ENCODE assay signal across 2 cellular contexts in the genomic region with DNA sequence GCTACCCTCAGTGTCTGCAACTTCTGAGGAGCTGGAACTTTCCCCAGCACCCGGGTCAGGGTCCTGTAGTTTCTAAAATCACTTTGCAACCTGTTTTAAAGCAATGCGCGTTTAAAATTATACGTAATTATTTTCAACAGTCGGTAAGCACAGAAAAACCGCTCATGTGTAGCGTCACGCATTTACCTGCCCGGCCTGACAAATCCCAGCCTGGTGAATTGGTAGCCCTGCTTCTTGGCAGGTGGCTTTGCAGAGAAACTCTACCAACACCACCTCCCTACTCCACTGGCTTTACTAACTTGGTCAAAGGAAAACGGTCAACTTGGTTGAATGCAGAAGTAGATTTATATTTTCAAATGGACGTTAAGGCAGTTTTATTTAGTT.
TF ChIP-seq lines count a peak whose summit lies in the region.

No MANE protein-coding gene starts in this region.

TF ChIP-seq in IMR-90, 13 proteins besides CTCF, POLR2A, EP300 and RAD21:
- TF ChIP-seq, protein P1, sequence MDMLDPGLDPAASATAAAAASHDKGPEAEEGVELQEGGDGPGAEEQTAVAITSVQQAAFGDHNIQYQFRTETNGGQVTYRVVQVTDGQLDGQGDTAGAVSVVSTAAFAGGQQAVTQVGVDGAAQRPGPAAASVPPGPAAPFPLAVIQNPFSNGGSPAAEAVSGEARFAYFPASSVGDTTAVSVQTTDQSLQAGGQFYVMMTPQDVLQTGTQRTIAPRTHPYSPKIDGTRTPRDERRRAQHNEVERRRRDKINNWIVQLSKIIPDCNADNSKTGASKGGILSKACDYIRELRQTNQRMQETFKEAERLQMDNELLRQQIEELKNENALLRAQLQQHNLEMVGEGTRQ (IDR thresholded peaks at IDR 0.05; ENCODE audit: low read depth, low read length): no peak
- no peak for TF ChIP-seq CHD1 (IDR thresholded peaks at IDR 0.05; ENCODE audit: low read depth, low read length)
- TF ChIP-seq SMC3 (IDR thresholded peaks at IDR 0.05; ENCODE audit: low read depth, low read length): no peak
- TF ChIP-seq, protein P2, sequence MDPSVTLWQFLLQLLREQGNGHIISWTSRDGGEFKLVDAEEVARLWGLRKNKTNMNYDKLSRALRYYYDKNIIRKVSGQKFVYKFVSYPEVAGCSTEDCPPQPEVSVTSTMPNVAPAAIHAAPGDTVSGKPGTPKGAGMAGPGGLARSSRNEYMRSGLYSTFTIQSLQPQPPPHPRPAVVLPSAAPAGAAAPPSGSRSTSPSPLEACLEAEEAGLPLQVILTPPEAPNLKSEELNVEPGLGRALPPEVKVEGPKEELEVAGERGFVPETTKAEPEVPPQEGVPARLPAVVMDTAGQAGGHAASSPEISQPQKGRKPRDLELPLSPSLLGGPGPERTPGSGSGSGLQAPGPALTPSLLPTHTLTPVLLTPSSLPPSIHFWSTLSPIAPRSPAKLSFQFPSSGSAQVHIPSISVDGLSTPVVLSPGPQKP (IDR thresholded peaks at IDR 0.05; ENCODE audit: borderline replicate concordance, low read depth, low read length): no peak

TF ChIP-seq in SK-N-SH treated with all-trans-retinoic acid at 6 μM for 48 hours, 23 proteins besides CTCF, POLR2A, EP300 and RAD21 (continued from another document):
- TF ChIP-seq, protein P3, sequence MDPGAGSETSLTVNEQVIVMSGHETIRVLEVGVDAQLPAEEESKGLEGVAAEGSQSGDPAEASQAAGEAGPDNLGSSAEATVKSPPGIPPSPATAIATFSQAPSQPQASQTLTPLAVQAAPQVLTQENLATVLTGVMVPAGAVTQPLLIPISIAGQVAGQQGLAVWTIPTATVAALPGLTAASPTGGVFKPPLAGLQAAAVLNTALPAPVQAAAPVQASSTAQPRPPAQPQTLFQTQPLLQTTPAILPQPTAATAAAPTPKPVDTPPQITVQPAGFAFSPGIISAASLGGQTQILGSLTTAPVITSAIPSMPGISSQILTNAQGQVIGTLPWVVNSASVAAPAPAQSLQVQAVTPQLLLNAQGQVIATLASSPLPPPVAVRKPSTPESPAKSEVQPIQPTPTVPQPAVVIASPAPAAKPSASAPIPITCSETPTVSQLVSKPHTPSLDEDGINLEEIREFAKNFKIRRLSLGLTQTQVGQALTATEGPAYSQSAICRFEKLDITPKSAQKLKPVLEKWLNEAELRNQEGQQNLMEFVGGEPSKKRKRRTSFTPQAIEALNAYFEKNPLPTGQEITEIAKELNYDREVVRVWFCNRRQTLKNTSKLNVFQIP (CRISPR knock-in tag; IDR thresholded peaks at IDR 0.05; ENCODE audit: borderline replicate concordance, low read depth): no peak
- TF ChIP-seq ARNTL (CRISPR knock-in tag; IDR thresholded peaks at IDR 0.05; ENCODE audit: borderline replicate concordance, low read depth): no peak
- TF ChIP-seq, protein P4, sequence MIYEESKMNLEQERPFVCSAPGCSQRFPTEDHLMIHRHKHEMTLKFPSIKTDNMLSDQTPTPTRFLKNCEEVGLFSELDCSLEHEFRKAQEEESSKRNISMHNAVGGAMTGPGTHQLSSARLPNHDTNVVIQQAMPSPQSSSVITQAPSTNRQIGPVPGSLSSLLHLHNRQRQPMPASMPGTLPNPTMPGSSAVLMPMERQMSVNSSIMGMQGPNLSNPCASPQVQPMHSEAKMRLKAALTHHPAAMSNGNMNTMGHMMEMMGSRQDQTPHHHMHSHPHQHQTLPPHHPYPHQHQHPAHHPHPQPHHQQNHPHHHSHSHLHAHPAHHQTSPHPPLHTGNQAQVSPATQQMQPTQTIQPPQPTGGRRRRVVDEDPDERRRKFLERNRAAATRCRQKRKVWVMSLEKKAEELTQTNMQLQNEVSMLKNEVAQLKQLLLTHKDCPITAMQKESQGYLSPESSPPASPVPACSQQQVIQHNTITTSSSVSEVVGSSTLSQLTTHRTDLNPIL (CRISPR knock-in tag; IDR thresholded peaks at IDR 0.05; ENCODE audit: low read depth): no peak
- no peak for TF ChIP-seq ZNF70 (CRISPR knock-in tag; IDR thresholded peaks at IDR 0.05)
- TF ChIP-seq, protein P5, sequence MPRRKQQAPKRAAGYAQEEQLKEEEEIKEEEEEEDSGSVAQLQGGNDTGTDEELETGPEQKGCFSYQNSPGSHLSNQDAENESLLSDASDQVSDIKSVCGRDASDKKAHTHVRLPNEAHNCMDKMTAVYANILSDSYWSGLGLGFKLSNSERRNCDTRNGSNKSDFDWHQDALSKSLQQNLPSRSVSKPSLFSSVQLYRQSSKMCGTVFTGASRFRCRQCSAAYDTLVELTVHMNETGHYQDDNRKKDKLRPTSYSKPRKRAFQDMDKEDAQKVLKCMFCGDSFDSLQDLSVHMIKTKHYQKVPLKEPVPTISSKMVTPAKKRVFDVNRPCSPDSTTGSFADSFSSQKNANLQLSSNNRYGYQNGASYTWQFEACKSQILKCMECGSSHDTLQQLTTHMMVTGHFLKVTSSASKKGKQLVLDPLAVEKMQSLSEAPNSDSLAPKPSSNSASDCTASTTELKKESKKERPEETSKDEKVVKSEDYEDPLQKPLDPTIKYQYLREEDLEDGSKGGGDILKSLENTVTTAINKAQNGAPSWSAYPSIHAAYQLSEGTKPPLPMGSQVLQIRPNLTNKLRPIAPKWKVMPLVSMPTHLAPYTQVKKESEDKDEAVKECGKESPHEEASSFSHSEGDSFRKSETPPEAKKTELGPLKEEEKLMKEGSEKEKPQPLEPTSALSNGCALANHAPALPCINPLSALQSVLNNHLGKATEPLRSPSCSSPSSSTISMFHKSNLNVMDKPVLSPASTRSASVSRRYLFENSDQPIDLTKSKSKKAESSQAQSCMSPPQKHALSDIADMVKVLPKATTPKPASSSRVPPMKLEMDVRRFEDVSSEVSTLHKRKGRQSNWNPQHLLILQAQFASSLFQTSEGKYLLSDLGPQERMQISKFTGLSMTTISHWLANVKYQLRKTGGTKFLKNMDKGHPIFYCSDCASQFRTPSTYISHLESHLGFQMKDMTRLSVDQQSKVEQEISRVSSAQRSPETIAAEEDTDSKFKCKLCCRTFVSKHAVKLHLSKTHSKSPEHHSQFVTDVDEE (CRISPR knock-in tag; IDR thresholded peaks at IDR 0.05): no peak
- TF ChIP-seq ZNF565 (CRISPR knock-in tag; conservative IDR thresholded peaks at IDR 0.05; ENCODE audit: low read depth): no peak
- no peak for TF ChIP-seq SNAI2 (CRISPR knock-in tag; IDR thresholded peaks at IDR 0.05)
- TF ChIP-seq GLIS3 (CRISPR knock-in tag; IDR thresholded peaks at IDR 0.05): no peak
- TF ChIP-seq OSR1 (CRISPR knock-in tag; IDR thresholded peaks at IDR 0.05): no peak
- TF ChIP-seq ZC3H10 (CRISPR knock-in tag; IDR thresholded peaks at IDR 0.05): no peak
- no peak for TF ChIP-seq PPARA (CRISPR knock-in tag; IDR thresholded peaks at IDR 0.05; ENCODE audit: borderline replicate concordance)
- no peak for TF ChIP-seq TOX (CRISPR knock-in tag; IDR thresholded peaks at IDR 0.05; ENCODE audit: borderline replicate concordance)
- no peak for TF ChIP-seq TCF4 (CRISPR knock-in tag; IDR thresholded peaks at IDR 0.05; ENCODE audit: borderline replicate concordance)
